1 cellular context compared by ENCODE assay signal in the genomic region with DNA sequence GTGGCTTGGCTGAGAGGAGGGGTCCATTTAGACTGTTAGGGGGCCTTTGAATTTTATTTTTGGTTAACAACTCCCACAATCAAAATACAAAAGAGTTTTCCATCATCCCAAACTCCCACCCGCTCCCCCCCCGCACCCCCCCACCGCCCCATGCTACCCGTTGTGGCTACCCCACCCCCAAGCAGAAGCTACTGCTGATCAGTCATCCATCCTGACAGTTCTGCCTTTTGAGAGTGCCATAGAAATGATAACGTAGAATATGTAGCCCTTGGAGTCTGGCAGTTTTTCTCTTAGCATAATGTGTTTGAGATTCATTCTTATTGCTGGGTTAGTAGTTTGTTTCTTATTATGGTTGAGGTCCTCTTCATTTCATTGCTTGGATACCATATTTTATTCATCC.
TF ChIP-seq lines count a peak whose summit lies in the region.

No MANE protein-coding gene starts in this region.

TF ChIP-seq in K562, 482 proteins besides CTCF, POLR2A, EP300 and RAD21 (continued from another document):
- TF ChIP-seq, protein P1, sequence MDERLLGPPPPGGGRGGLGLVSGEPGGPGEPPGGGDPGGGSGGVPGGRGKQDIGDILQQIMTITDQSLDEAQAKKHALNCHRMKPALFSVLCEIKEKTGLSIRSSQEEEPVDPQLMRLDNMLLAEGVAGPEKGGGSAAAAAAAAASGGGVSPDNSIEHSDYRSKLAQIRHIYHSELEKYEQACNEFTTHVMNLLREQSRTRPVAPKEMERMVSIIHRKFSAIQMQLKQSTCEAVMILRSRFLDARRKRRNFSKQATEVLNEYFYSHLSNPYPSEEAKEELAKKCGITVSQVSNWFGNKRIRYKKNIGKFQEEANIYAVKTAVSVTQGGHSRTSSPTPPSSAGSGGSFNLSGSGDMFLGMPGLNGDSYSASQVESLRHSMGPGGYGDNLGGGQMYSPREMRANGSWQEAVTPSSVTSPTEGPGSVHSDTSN (CRISPR knock-in tag; IDR thresholded peaks at IDR 0.05; ENCODE audit: low read depth): peak; percentile 49
- TF ChIP-seq, protein P1 (tag; conservative IDR thresholded peaks at IDR 0.05; ENCODE audit: low read depth): peak; percentile 82
- TF ChIP-seq, protein P2, sequence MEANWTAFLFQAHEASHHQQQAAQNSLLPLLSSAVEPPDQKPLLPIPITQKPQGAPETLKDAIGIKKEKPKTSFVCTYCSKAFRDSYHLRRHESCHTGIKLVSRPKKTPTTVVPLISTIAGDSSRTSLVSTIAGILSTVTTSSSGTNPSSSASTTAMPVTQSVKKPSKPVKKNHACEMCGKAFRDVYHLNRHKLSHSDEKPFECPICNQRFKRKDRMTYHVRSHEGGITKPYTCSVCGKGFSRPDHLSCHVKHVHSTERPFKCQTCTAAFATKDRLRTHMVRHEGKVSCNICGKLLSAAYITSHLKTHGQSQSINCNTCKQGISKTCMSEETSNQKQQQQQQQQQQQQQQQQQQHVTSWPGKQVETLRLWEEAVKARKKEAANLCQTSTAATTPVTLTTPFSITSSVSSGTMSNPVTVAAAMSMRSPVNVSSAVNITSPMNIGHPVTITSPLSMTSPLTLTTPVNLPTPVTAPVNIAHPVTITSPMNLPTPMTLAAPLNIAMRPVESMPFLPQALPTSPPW (CRISPR knock-in tag; IDR thresholded peaks at IDR 0.05): peak; percentile 88
- TF ChIP-seq, protein P3, sequence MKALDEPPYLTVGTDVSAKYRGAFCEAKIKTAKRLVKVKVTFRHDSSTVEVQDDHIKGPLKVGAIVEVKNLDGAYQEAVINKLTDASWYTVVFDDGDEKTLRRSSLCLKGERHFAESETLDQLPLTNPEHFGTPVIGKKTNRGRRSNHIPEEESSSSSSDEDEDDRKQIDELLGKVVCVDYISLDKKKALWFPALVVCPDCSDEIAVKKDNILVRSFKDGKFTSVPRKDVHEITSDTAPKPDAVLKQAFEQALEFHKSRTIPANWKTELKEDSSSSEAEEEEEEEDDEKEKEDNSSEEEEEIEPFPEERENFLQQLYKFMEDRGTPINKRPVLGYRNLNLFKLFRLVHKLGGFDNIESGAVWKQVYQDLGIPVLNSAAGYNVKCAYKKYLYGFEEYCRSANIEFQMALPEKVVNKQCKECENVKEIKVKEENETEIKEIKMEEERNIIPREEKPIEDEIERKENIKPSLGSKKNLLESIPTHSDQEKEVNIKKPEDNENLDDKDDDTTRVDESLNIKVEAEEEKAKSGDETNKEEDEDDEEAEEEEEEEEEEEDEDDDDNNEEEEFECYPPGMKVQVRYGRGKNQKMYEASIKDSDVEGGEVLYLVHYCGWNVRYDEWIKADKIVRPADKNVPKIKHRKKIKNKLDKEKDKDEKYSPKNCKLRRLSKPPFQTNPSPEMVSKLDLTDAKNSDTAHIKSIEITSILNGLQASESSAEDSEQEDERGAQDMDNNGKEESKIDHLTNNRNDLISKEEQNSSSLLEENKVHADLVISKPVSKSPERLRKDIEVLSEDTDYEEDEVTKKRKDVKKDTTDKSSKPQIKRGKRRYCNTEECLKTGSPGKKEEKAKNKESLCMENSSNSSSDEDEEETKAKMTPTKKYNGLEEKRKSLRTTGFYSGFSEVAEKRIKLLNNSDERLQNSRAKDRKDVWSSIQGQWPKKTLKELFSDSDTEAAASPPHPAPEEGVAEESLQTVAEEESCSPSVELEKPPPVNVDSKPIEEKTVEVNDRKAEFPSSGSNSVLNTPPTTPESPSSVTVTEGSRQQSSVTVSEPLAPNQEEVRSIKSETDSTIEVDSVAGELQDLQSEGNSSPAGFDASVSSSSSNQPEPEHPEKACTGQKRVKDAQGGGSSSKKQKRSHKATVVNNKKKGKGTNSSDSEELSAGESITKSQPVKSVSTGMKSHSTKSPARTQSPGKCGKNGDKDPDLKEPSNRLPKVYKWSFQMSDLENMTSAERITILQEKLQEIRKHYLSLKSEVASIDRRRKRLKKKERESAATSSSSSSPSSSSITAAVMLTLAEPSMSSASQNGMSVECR (CRISPR knock-in tag; IDR thresholded peaks at IDR 0.05): no peak
- peak; percentile 85 for TF ChIP-seq MEIS2 (IDR thresholded peaks at IDR 0.05; ENCODE audit: partially characterized antibody)
- 0 out of 2 replicates have a peak, but pooled peaks have one; percentile 30 for TF ChIP-seq NBN (IDR thresholded peaks at IDR 0.05; ENCODE audit: low read depth)
- no peak for TF ChIP-seq SRSF3 (IDR thresholded peaks at IDR 0.05; ENCODE audit: insufficient read depth, low read length)
- TF ChIP-seq, protein P4, sequence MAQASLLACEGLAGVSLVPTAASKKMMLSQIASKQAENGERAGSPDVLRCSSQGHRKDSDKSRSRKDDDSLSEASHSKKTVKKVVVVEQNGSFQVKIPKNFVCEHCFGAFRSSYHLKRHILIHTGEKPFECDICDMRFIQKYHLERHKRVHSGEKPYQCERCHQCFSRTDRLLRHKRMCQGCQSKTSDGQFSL (CRISPR knock-in tag; IDR thresholded peaks at IDR 0.05): no peak
- TF ChIP-seq, protein P4 (tag; IDR thresholded peaks at IDR 0.05): peak in 1 of 2 experiments; percentile 86; a peak in 2 of 4 replicates
- TF ChIP-seq, protein P5, sequence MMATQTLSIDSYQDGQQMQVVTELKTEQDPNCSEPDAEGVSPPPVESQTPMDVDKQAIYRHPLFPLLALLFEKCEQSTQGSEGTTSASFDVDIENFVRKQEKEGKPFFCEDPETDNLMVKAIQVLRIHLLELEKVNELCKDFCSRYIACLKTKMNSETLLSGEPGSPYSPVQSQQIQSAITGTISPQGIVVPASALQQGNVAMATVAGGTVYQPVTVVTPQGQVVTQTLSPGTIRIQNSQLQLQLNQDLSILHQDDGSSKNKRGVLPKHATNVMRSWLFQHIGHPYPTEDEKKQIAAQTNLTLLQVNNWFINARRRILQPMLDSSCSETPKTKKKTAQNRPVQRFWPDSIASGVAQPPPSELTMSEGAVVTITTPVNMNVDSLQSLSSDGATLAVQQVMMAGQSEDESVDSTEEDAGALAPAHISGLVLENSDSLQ (IDR thresholded peaks at IDR 0.05): peak; percentile 85
- 0 out of 4 replicates have a peak, but pooled peaks of 1 of the 2 experiments have one; percentile 21 for TF ChIP-seq ARNT (IDR thresholded peaks at IDR 0.05)
TF ChIP-seq in K562: peak in this region for 7.
